In genomic region chr1:27124405-27124804, GRCh38 we compare ENCODE assay signal across 18 cellular contexts. TPM values are rescaled to one million over a fixed set of nuclear protein-coding genes. Genes with fewer than 3 reads are reported as not detected.
A peak's percentile ranks its signal among the peaks of the same experiment; 100 is the strongest.
DNase-seq lines count a peak whose midpoint lies in the region; ATAC-seq and TF ChIP-seq lines count a peak whose summit lies in the region.
"Had no signal": no experiment of that assay in that cellular context is flagged by ENCODE, and none has a peak within 500 bp of the region (broad histone marks: within the 10 kb centered on the region; RNA-seq: fewer than 3 reads in every experiment).

No MANE protein-coding gene starts in this region.

- peak overlapping the region; percentile 33 for H3K4me2 ChIP-seq in neural progenitor cell

- H3K4me1 Mint-ChIP-seq in T-helper 17 cell (peaks cover 15% of the 10 kb centered on the region), neural progenitor cell (peaks cover 40% of the 10 kb centered on the region)

- no peak overlapping the region for H3K4me3 Mint-ChIP-seq in T-helper 17 cell
- no peak overlapping the region for H3K4me3 Mint-ChIP-seq in neural progenitor cell
- H3K4me3 Mint-ChIP-seq: CD4-positive, alpha-beta T cell; HFFc6; IgD-negative memory B cell had no signal

- no peaks in the 10 kb centered on the region for H3K9me3 ChIP-seq in T-helper 17 cell (ENCODE audit: control insufficient read depth, low read length, poor library complexity, severe bottlenecking)
- H3K9me3 ChIP-seq in neural progenitor cell (ENCODE audit: low read depth) = no peaks in the 10 kb centered on the region
- no peaks in the 10 kb centered on the region for H3K9me3 ChIP-seq in tibial artery
- H3K9me3 ChIP-seq: SJSA1 had no signal

- H3K4me1 ChIP-seq in neural progenitor cell = peaks cover 14% of the 10 kb centered on the region
- peaks cover 0 to 40% (median 27%) of the 10 kb centered on the region in 4 donors for H3K4me1 ChIP-seq in tibial artery

- H3K36me3 Mint-ChIP-seq in T-helper 17 cell (ENCODE audit: low read depth) = no peaks in the 10 kb centered on the region
- H3K36me3 Mint-ChIP-seq in neural progenitor cell = no peaks in the 10 kb centered on the region

- H3K36me3 ChIP-seq in neural progenitor cell = no peaks in the 10 kb centered on the region
- peaks cover 0 to 17% (median 4%) of the 10 kb centered on the region in 3 donors for H3K36me3 ChIP-seq in tibial artery
- H3K36me3 ChIP-seq: SJSA1 had no signal

- no peaks in the 10 kb centered on the region for H3K79me2 ChIP-seq in neural progenitor cell (ENCODE audit: low read depth)

- no peak overlapping the region for H2AFZ ChIP-seq in neural progenitor cell (replicated peaks)

- H3K4me3 ChIP-seq in neural progenitor cell (no peak overlapping the region), tibial artery (no peak overlapping the region)
- H3K4me3 ChIP-seq: SJSA1 had no signal

- DNase-seq in T-helper 17 cell (no peak), neural progenitor cell (ENCODE audit: low spot score) (peak; percentile 47), tibial artery (no peak), globus pallidus (ENCODE audit: low spot score) (no peak), C1 segment of cervical spinal cord (lab: John Stamatoyannopoulos, UW) (no peak)
- DNase-seq: CD4-positive, alpha-beta T cell; EL; HFFc6; NCI-H1417; NCI-H187 treated with DMSO at 0.1 percent for 48 hours; NCI-H526 treated with DMSO at 0.1 percent for 48 hours; NK-92 treated with Interleukin-12 subunit alpha and Interleukin-12 subunit beta, amount 100 ng/mL, for 24 hours; OCI-M1 had no signal

- no peaks in the 10 kb centered on the region for H3K27me3 ChIP-seq in neural progenitor cell
- no peaks in the 10 kb centered on the region for H3K27me3 ChIP-seq in tibial artery
- H3K27me3 ChIP-seq: SJSA1 had no signal

- H4K20me1 ChIP-seq in neural progenitor cell (ENCODE audit: low read depth) = no peaks in the 10 kb centered on the region

- ATAC-seq in T-helper 17 cell (no peak), HG03571 (IDR thresholded peaks at IDR 0.05; ENCODE audit: unreplicated experiment) (no peak)

- H3K27ac ChIP-seq in cingulate gyrus (ENCODE audit: low read depth, low read length) (peak overlapping the region; percentile 4), neural progenitor cell (no peak overlapping the region), tibial artery (peak overlapping the region; percentile 9 to 21)
- H3K27ac ChIP-seq: HL-60, SJSA1 had no signal

- no peaks in the 10 kb centered on the region for H3K9me3 Mint-ChIP-seq in neural progenitor cell
- H3K9me3 Mint-ChIP-seq: CD4-positive, alpha-beta T cell; HFFc6; IgD-negative memory B cell had no signal

- H3K9ac ChIP-seq in neural progenitor cell = no peak overlapping the region

- no peaks in the 10 kb centered on the region for H3F3A ChIP-seq in neural progenitor cell (ENCODE audit: low read depth)

- TF ChIP-seq CTCF in neural progenitor cell (IDR thresholded peaks at IDR 0.05) (no peak), tibial artery (IDR thresholded peaks at IDR 0.05) (no peak)

- H3K27ac Mint-ChIP-seq in T-helper 17 cell (peak overlapping the region; percentile 75), neural progenitor cell (no peak overlapping the region)
- H3K27ac Mint-ChIP-seq: CD4-positive, alpha-beta T cell; HFFc6; IgD-negative memory B cell had no signal

- intact Hi-C loops in tibial artery (cut with DNase I; ENCODE audit: low total_unique reads) = no loop called here

- H3K27me3 Mint-ChIP-seq in T-helper 17 cell (no peaks in the 10 kb centered on the region), neural progenitor cell (ENCODE audit: insufficient read depth, low read depth) (peaks cover 3% of the 10 kb centered on the region)
- H3K27me3 Mint-ChIP-seq: CD4-positive, alpha-beta T cell; IgD-negative memory B cell had no signal

RNA-seq across cellular contexts. Expression of gene SLC9A1, which starts 30.5 kb away (rescaled TPM):
- total RNA-seq in T-helper 17 cell (10 to 100 TPM; 21.4 to 30.4 TPM), neural progenitor cell (ENCODE audit: low replicate concordance) (1.8 and 5.7 TPM in 2 replicates)
